Comparison of ENCODE assay signal across 1 cellular context in genomic region chr14:35346738-35347322, GRCh38.
TF ChIP-seq lines count a peak whose summit lies in the region.

No MANE protein-coding gene starts in this region.

TF ChIP-seq in WTC11, 78 proteins besides CTCF, POLR2A, EP300 and RAD21 (continued from another document):
- no peak for TF ChIP-seq ATF6 (CRISPR knock-in tag; IDR thresholded peaks at IDR 0.05)
- no peak for TF ChIP-seq FOXP1 (CRISPR knock-in tag; IDR thresholded peaks at IDR 0.05; ENCODE audit: borderline replicate concordance)
- TF ChIP-seq KAT7 (CRISPR knock-in tag; IDR thresholded peaks at IDR 0.05; ENCODE audit: borderline replicate concordance): no peak
- no peak for TF ChIP-seq CBFB (CRISPR knock-in tag; IDR thresholded peaks at IDR 0.05; ENCODE audit: low read depth)
- no peak for TF ChIP-seq ESRRA (CRISPR knock-in tag; IDR thresholded peaks at IDR 0.05; ENCODE audit: borderline replicate concordance)
- TF ChIP-seq HMGA2 (CRISPR knock-in tag; IDR thresholded peaks at IDR 0.05): no peak
- TF ChIP-seq TCF7 (CRISPR knock-in tag; IDR thresholded peaks at IDR 0.05; ENCODE audit: low read depth): no peak
- no peak for TF ChIP-seq RORB (CRISPR knock-in tag; IDR thresholded peaks at IDR 0.05)
- TF ChIP-seq ZNF396 (CRISPR knock-in tag; IDR thresholded peaks at IDR 0.05; ENCODE audit: borderline replicate concordance): no peak
